In the genomic region with DNA sequence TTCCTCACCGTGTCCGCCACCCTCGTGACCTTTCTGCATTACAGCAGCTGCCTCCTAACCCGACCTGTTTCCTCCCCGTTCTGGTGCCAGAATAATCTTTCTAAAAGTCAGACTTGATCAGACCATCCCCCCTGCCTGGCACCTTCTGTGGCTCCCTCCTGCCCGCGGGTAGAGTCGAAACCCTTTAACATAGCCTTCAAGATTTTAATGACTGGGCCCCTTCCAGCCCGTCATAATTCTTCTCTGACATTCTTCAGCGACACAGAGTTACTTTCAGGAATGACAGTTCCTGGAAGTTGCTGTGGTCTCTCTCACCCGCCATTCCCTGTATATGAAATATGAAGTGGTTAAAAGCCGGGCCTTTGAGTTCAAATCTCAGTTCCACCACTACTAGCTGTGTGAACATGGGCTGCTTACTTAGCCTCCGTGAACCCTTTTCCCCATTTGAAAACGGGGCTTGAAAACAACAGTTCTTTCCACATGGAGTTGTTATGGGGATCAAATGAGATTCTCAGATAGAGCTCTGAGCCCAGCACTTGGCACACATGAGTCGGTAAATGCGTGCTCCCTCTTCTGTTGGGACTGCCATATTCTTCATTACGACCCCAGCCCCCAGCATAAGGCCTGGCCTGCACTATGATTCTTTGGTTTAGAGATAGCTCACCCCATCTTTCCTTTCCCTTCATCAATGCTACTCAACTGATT, we compare ENCODE assay signal across 8 cellular contexts. TPM values are rescaled to one million over a fixed set of nuclear protein-coding genes. Genes with fewer than 3 reads are reported as not detected.
DNase-seq lines count a peak whose midpoint lies in the region; ATAC-seq and TF ChIP-seq lines count a peak whose summit lies in the region.

No MANE protein-coding gene starts in this region.

- TF ChIP-seq POLR2A in breast epithelium (IDR thresholded peaks at IDR 0.05) (no peak), tibial nerve (IDR thresholded peaks at IDR 0.05) (no peak), GM18505 (IDR thresholded peaks at IDR 0.05; ENCODE audit: borderline replicate concordance, extremely low read depth, insufficient read depth, insufficient read length) (no peak)

- no peak for TF ChIP-seq CTCF in breast epithelium (IDR thresholded peaks at IDR 0.05)
- TF ChIP-seq CTCF in liver (IDR thresholded peaks at IDR 0.05; ENCODE audit: low read depth, low read length, missing input control), result no peak
- TF ChIP-seq CTCF in tibial nerve (IDR thresholded peaks at IDR 0.05), result no peak

- H3K9me3 ChIP-seq in breast epithelium (no peaks in the 10 kb centered on the region), liver (ENCODE audit: control insufficient read depth in 4 of 4, low read length in 3 of 4) (no peaks in the 10 kb centered on the region), tibial nerve (no peaks in the 10 kb centered on the region)

- H3K36me3 ChIP-seq in breast epithelium (no peaks in the 10 kb centered on the region), liver (ENCODE audit: control insufficient read depth in 4 of 4, insufficient read depth in 3 of 4, low read depth in 1 of 4, low read length in 3 of 4) (peaks cover 2 to 8% (median 7%) of the 10 kb centered on the region in 4 donors), tibial nerve (peaks cover 0 to 19% (median 3%) of the 10 kb centered on the region in 3 donors)

- intact Hi-C loops in breast epithelium (cut with DNase I; ENCODE audit: low total_unique reads), result no loop called here

- DNase-seq in NCI-H345 treated with DMSO at 0.1 percent for 48 hours (lab: John Stamatoyannopoulos, UW; ENCODE audit: unreplicated experiment) (peak; percentile 10), NCI-H345 (lab: John Stamatoyannopoulos, UW) (no peak), NCI-H460 (ENCODE audit: extremely low read depth, low read depth) (peak; percentile 5), breast epithelium (ENCODE audit: low spot score in 2 of 2) (no peak), tibial nerve (ENCODE audit: low spot score in 2 of 2) (peak; percentile 10 to 21)

- WGBS in liver, result 4% methylated on average over 17 of the region's 17 CpGs
- 5 to 6% methylated on average over 17 of the region's 17 CpGs for WGBS in tibial nerve, 2 donors

- H3K4me1 ChIP-seq in breast epithelium, result no peaks in the 10 kb centered on the region
- peaks cover 0 to 13% (median 3%) of the 10 kb centered on the region in 4 donors for H3K4me1 ChIP-seq in liver (ENCODE audit: control insufficient read depth in 4 of 4, insufficient read depth in 4 of 4, low read length in 3 of 4)
- peaks cover 0 to 37% (median 13%) of the 10 kb centered on the region in 4 donors for H3K4me1 ChIP-seq in tibial nerve

- TF ChIP-seq RAD21 in liver (IDR thresholded peaks at IDR 0.05), result no peak

- H3K4me3 ChIP-seq in breast epithelium, result peak overlapping the region; percentile 79 to 90 (median 84)
- H3K4me3 ChIP-seq in liver (ENCODE audit: low read depth in 1 of 3, low read length in 3 of 3), result peak overlapping the region; percentile 77 to 87 (median 87)
- H3K4me3 ChIP-seq in tibial nerve, result peak overlapping the region; percentile 75 to 100 (median 94)

- TF ChIP-seq EP300 in tibial nerve (IDR thresholded peaks at IDR 0.05), result no peak

- H3K9ac ChIP-seq in liver (ENCODE audit: low read depth in 1 of 2, low read length in 2 of 2), result peak overlapping the region; percentile 57 to 67

- ATAC-seq in GM19467 (IDR thresholded peaks at IDR 0.05; ENCODE audit: unreplicated experiment), result no peak
- no peak for ATAC-seq in GM18505 (IDR thresholded peaks at IDR 0.05; ENCODE audit: unreplicated experiment)

- H3K27ac ChIP-seq in breast epithelium (peak overlapping the region; percentile 95), liver (ENCODE audit: low read depth in 1 of 2, low read length in 2 of 2) (peak overlapping the region; percentile 87 to 88), tibial nerve (peak overlapping the region; percentile 87 to 97 (median 96))

- H3K27me3 ChIP-seq in breast epithelium, result no peaks in the 10 kb centered on the region
- H3K27me3 ChIP-seq in liver (ENCODE audit: control insufficient read depth in 4 of 4, insufficient read depth in 4 of 4, low read length in 3 of 4), result no peaks in the 10 kb centered on the region
- no peaks in the 10 kb centered on the region for H3K27me3 ChIP-seq in tibial nerve

TF ChIP-seq in liver, 16 proteins besides CTCF, POLR2A, EP300 and RAD21:
- TF ChIP-seq HNF4A (conservative IDR thresholded peaks at IDR 0.05) (no peak), TAF1 (conservative IDR thresholded peaks at IDR 0.05) (no peak), GABPA (IDR thresholded peaks at IDR 0.05 in 1 of 2, conservative IDR thresholded peaks at IDR 0.05 in 1 of 2) (no peak), HNF4G (IDR thresholded peaks at IDR 0.05) (no peak), YY1 (IDR thresholded peaks at IDR 0.05) (peak; percentile 54), FOXA1 (IDR thresholded peaks at IDR 0.05) (no peak), SP1 (IDR thresholded peaks at IDR 0.05) (no peak), EGR1 (IDR thresholded peaks at IDR 0.05; ENCODE audit: low read depth in 2 of 2) (no peak)

RNA-seq across cellular contexts. Expression of gene NANS, which starts 0.7 kb away (rescaled TPM):
- total RNA-seq in NCI-H460 (2014; rRNA removed; shearing (Covaris generic)), result 75.5 and 80.8 TPM in 2 replicates
- 52.2 and 69.8 TPM in 2 replicates for polyA plus RNA-seq in NCI-H460 (2014; cell fraction: nucleus; rRNA removed)
- total RNA-seq in breast epithelium (10 to 100 TPM; 43.8 to 80.6 (median 54.7) TPM), liver (10 to 100 TPM; 23.4 to 55.4 TPM), tibial nerve (10 to 100 TPM; 35.2 to 74.4 (median 44.6) TPM)
- polyA plus RNA-seq in liver, result 10 to 100 TPM; 33.4 to 52.2 TPM

Comparison
In these comparisons a context has a peak if more than half of its experiments do, and no peak if none do; other contexts are left out.
1. DNase-seq: peak in NCI-H345 treated with DMSO at 0.1 percent for 48 hours (single experiment), NCI-H460 (single experiment) and tibial nerve (2 of 2); none in NCI-H345 (single experiment) and breast epithelium (0 of 2).
2. Peak in every context shown above with its lines, with median percentiles within 50 percentile points of each other: H3K27ac ChIP-seq and H3K4me3 ChIP-seq.